ENCODE assay signal across 1 cellular context in genomic region chr6:12293234-12293930, GRCh38.
TF ChIP-seq lines count a peak whose summit lies in the region.

No MANE protein-coding gene starts in this region.

TF ChIP-seq in GM12878, 131 proteins besides CTCF, POLR2A, EP300 and RAD21 (continued from another document):
- TF ChIP-seq ZNF687 (IDR thresholded peaks at IDR 0.05) (0 out of 2 replicates have a peak, but pooled peaks have one; percentile 7), RBBP5 (conservative IDR thresholded peaks at IDR 0.05) (no peak), ZSCAN29 (IDR thresholded peaks at IDR 0.05) (no peak), RELB (IDR thresholded peaks at IDR 0.05; ENCODE audit: low read depth) (no peak)
